1 cellular context compared by ENCODE assay signal in genomic region chr2:161077367-161078210, GRCh38.
TF ChIP-seq lines count a peak whose summit lies in the region.

No MANE protein-coding gene starts in this region.

TF ChIP-seq in HepG2, 621 proteins besides CTCF, POLR2A, EP300 and RAD21 (continued from another document):
- TF ChIP-seq, protein P1, sequence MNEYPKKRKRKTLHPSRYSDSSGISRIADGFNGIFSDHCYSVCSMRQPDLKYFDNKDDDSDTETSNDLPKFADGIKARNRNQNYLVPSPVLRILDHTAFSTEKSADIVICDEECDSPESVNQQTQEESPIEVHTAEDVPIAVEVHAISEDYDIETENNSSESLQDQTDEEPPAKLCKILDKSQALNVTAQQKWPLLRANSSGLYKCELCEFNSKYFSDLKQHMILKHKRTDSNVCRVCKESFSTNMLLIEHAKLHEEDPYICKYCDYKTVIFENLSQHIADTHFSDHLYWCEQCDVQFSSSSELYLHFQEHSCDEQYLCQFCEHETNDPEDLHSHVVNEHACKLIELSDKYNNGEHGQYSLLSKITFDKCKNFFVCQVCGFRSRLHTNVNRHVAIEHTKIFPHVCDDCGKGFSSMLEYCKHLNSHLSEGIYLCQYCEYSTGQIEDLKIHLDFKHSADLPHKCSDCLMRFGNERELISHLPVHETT (CRISPR knock-in tag; conservative IDR thresholded peaks at IDR 0.05): no peak
- TF ChIP-seq ETV6 (CRISPR knock-in tag; conservative IDR thresholded peaks at IDR 0.05): no peak
- TF ChIP-seq ZNF224 (CRISPR knock-in tag; IDR thresholded peaks at IDR 0.05): no peak
- TF ChIP-seq, protein P2, sequence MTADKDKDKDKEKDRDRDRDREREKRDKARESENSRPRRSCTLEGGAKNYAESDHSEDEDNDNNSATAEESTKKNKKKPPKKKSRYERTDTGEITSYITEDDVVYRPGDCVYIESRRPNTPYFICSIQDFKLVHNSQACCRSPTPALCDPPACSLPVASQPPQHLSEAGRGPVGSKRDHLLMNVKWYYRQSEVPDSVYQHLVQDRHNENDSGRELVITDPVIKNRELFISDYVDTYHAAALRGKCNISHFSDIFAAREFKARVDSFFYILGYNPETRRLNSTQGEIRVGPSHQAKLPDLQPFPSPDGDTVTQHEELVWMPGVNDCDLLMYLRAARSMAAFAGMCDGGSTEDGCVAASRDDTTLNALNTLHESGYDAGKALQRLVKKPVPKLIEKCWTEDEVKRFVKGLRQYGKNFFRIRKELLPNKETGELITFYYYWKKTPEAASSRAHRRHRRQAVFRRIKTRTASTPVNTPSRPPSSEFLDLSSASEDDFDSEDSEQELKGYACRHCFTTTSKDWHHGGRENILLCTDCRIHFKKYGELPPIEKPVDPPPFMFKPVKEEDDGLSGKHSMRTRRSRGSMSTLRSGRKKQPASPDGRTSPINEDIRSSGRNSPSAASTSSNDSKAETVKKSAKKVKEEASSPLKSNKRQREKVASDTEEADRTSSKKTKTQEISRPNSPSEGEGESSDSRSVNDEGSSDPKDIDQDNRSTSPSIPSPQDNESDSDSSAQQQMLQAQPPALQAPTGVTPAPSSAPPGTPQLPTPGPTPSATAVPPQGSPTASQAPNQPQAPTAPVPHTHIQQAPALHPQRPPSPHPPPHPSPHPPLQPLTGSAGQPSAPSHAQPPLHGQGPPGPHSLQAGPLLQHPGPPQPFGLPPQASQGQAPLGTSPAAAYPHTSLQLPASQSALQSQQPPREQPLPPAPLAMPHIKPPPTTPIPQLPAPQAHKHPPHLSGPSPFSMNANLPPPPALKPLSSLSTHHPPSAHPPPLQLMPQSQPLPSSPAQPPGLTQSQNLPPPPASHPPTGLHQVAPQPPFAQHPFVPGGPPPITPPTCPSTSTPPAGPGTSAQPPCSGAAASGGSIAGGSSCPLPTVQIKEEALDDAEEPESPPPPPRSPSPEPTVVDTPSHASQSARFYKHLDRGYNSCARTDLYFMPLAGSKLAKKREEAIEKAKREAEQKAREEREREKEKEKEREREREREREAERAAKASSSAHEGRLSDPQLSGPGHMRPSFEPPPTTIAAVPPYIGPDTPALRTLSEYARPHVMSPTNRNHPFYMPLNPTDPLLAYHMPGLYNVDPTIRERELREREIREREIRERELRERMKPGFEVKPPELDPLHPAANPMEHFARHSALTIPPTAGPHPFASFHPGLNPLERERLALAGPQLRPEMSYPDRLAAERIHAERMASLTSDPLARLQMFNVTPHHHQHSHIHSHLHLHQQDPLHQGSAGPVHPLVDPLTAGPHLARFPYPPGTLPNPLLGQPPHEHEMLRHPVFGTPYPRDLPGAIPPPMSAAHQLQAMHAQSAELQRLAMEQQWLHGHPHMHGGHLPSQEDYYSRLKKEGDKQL (CRISPR knock-in tag; IDR thresholded peaks at IDR 0.05; ENCODE audit: low read depth): no peak
- no peak for TF ChIP-seq ZNF737 (CRISPR knock-in tag; IDR thresholded peaks at IDR 0.05; ENCODE audit: borderline replicate concordance)
